8 cellular contexts compared by ENCODE assay signal in the genomic region with DNA sequence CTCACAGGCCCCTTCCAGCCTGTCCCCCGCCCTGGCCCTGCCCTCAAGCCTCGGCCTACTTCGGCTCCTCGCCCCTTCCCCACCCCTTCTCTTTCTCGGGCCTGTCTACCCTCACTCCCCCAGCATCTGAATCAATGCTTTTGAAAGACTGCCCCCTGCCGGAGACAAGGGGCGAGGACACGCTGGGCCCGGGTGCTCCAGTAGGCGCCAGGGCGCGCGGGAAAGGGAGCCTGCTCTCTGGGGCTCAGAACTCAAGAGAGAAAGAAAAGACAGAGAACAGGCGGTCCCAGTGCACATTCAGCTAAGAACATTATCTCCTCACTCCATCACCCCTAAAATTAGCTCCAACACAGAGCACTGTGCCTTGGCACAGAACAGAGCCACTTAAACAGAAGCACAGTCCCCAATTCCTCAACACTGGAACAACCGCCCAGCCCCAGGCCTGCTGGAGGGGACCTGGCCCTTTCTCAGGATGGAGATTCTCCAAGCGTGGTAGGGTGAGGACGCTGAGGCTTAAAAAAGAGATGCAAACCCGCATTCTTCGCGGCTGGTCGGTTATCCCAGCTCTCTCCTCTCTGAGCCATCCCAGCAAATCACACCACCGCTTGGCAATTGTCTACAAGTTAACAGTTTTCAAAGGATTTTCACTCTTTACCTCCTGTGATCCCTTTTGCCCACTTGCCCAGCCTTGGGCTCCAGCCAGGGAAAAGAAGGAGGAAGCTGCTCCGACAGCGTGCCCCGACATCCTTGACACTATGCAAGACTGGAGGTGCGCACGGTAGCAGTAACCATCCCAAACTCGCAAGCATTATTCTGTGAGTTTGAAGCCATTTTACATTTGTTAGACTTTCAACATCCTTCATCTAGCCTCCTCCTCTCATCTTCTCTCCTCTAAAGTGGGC. TPM values are rescaled to one million over a fixed set of nuclear protein-coding genes. Genes with fewer than 3 reads are reported as not detected.
DNase-seq lines count a peak whose midpoint lies in the region; ATAC-seq, FAIRE-seq and TF ChIP-seq lines count a peak whose summit lies in the region.

No MANE protein-coding gene starts in this region.

- H3K36me3 ChIP-seq in BJ (ENCODE audit: control insufficient read depth, insufficient read depth, low read length) (peaks cover 19% of the 10 kb centered on the region), keratinocyte (ENCODE audit: control insufficient read depth in 2 of 2, extremely low read depth in 1 of 2, insufficient read depth in 2 of 2, low read length in 2 of 2) (peaks cover 6 to 8% of the 10 kb centered on the region in 2 experiments)

- peak; percentile 20 for FAIRE-seq in keratinocyte (lab: Jason Lieb, UNC)

- peak; percentile 95 for TF ChIP-seq CTCF in BJ (IDR thresholded peaks at IDR 0.05; ENCODE audit: insufficient read depth, low read depth, low read length)
- peak; percentile 72 to 92 (median 82) for TF ChIP-seq CTCF in keratinocyte (optimal IDR thresholded peaks at IDR 0.05 in 1 of 3, IDR thresholded peaks at IDR 0.05 in 1 of 3, conservative IDR thresholded peaks at IDR 0.05 in 1 of 3; ENCODE audit: extremely low read depth in 1 of 3, insufficient read depth in 2 of 3, low read length in 3 of 3)

- peak overlapping the region; percentile 31 for H3K9ac ChIP-seq in keratinocyte (ENCODE audit: control insufficient read depth, extremely low read depth, insufficient read depth, low read length)

- dilution Hi-C loops in keratinocyte (cut with MboI; ENCODE audit: extremely low pct_ligation_motif_present, low sequenced_read_pairs) = no loop called here

- H3K4me1 ChIP-seq in keratinocyte (ENCODE audit: control insufficient read depth, extremely low read depth, insufficient read depth, low read length) = peaks cover 13% of the 10 kb centered on the region

- no peaks in the 10 kb centered on the region for H3K9me3 ChIP-seq in keratinocyte (ENCODE audit: control insufficient read depth, low read depth, low read length)

- no peak for DNase-seq in BJ (ENCODE audit: low read depth)
- peak; percentile 83 for DNase-seq in NCI-H2196 (lab: John Stamatoyannopoulos, UW; ENCODE audit: unreplicated experiment)
- DNase-seq in central memory CD4-positive, alpha-beta T cell = peak; percentile 73
- DNase-seq in keratinocyte (ENCODE audit: low read depth, low spot score) = no peak
- peak; percentile 66 to 70 for DNase-seq in stimulated activated CD4-positive, alpha-beta T cell treated with anti-CD3 and anti-CD28 coated beads, Interleukin-15, amount 100 ng/mL, for 1 hour (ENCODE audit: low read depth in 1 of 2, low spot score in 1 of 2)

- H3K27me3 ChIP-seq in BJ (ENCODE audit: control insufficient read depth, insufficient read depth, low read length) (no peaks in the 10 kb centered on the region; the same call in 1 of the 2 replicates), keratinocyte (ENCODE audit: control insufficient read depth, extremely low read depth, insufficient read depth, low read length) (no peaks in the 10 kb centered on the region)

- H3K4me2 ChIP-seq in keratinocyte (ENCODE audit: control insufficient read depth, extremely low read depth, insufficient read depth, low read depth, low read length) = peak overlapping the region; percentile 73

- no peak overlapping the region for H2AFZ ChIP-seq in keratinocyte (ENCODE audit: control insufficient read depth, low read length)

- ATAC-seq in GM21576 (IDR thresholded peaks at IDR 0.05; ENCODE audit: unreplicated experiment) (peak; percentile 31), GM18907 (IDR thresholded peaks at IDR 0.05; ENCODE audit: unreplicated experiment) (no peak)
- ATAC-seq in activated CD4-positive, CD25-positive, alpha-beta regulatory T cell treated with anti-CD3 and anti-CD28 coated beads, Interleukin-2, amount 50 U/mL, for 24 hours = peak; percentile 77 to 80

- CTCF ChIA-PET in BJ (lab: Yijun Ruan, JAX) = interaction anchor here (0.6 to 10.3 kb wide), 43 partner anchors 10 to 262 kb away, joined by 3 to 162 read pairs (median 4); a partner anchor contains a TSS

- H3K4me3 ChIP-seq in BJ (ENCODE audit: low read depth, low read length) (peak overlapping the region; percentile 9; the same call in 1 of the 2 replicates), keratinocyte (ENCODE audit: control insufficient read depth in 2 of 3, extremely low read depth in 1 of 3, insufficient read depth in 2 of 3, low read depth in 1 of 3, low read length in 3 of 3) (peak overlapping the region in 2 of 3 experiments; percentile 38 to 87)

- peak overlapping the region; percentile 31 for H3K27ac ChIP-seq in keratinocyte (ENCODE audit: control insufficient read depth, insufficient read depth, low read length)

- peaks cover 14% of the 10 kb centered on the region for H4K20me1 ChIP-seq in keratinocyte (ENCODE audit: control insufficient read depth, extremely low read depth, insufficient read depth, low read length)

- H3K9me1 ChIP-seq in keratinocyte (ENCODE audit: control insufficient read depth, extremely low read depth, insufficient read depth, low read length) = no peaks in the 10 kb centered on the region

- H3K79me2 ChIP-seq in keratinocyte (ENCODE audit: control insufficient read depth, insufficient read depth, low read length) = peaks cover 48% of the 10 kb centered on the region

- POLR2A ChIA-PET in BJ (lab: Charles Lee) = no interaction called here

RNA-seq across cellular contexts. Expression of a gene that starts 2.1 kb away (rescaled TPM):
- polyA plus RNA-seq in BJ (2011; rRNA removed) = 5.7 and 7.6 TPM in 2 replicates
- polyA minus RNA-seq in BJ (2011; rRNA and poly(A)+ RNA removed) = 5.5 and 5.6 TPM in 2 replicates
- polyA plus RNA-seq in keratinocyte = 3.2 to 4.8 TPM (median 4.0 TPM) in 3 replicates
- polyA plus RNA-seq in keratinocyte (2011; ENCODE audit: low read depth) = 3.5 TPM
- polyA plus RNA-seq in keratinocyte (2011; cell fraction: cytosol; rRNA removed) = 0.91 and 1.6 TPM in 2 replicates
- polyA plus RNA-seq in keratinocyte (2011; cell fraction: nucleus; rRNA removed) = 17.4 and 20.9 TPM in 2 replicates
- 5.8 and 8.0 TPM in 2 replicates for polyA plus RNA-seq in keratinocyte (2012; ENCODE audit: low replicate concordance)
- 3.6 to 7.5 TPM (median 3.9 TPM) in 3 replicates for polyA minus RNA-seq in keratinocyte
- 6.1 TPM for polyA minus RNA-seq in keratinocyte (2011; cell fraction: cytosol; rRNA and poly(A)+ RNA removed)
- 9.6 and 10.2 TPM in 2 replicates for polyA minus RNA-seq in keratinocyte (2011; cell fraction: nucleus; rRNA and poly(A)+ RNA removed)

RNA-seq across cellular contexts. Expression of a gene that starts 14.0 kb away (rescaled TPM):
- polyA plus RNA-seq in BJ (2011; rRNA removed) (24.5 and 35.2 TPM in 2 replicates), keratinocyte (37.8 to 50.3 TPM (median 44.6 TPM) in 3 replicates)
- 7.9 and 12.8 TPM in 2 replicates for polyA minus RNA-seq in BJ (2011; rRNA and poly(A)+ RNA removed)
- polyA plus RNA-seq in keratinocyte (2011; ENCODE audit: low read depth) = 18.1 TPM
- polyA plus RNA-seq in keratinocyte (2011; cell fraction: cytosol; rRNA removed) = 24.1 and 49.2 TPM in 2 replicates
- polyA plus RNA-seq in keratinocyte (2011; cell fraction: nucleus; rRNA removed) = 18.0 and 18.3 TPM in 2 replicates
- 37.8 and 65.6 TPM in 2 replicates for polyA plus RNA-seq in keratinocyte (2012; ENCODE audit: low replicate concordance)
- polyA minus RNA-seq in keratinocyte = 15.3 to 22.5 TPM (median 19.2 TPM) in 3 replicates
- 40.7 TPM for polyA minus RNA-seq in keratinocyte (2011; cell fraction: cytosol; rRNA and poly(A)+ RNA removed)
- 7.1 and 9.0 TPM in 2 replicates for polyA minus RNA-seq in keratinocyte (2011; cell fraction: nucleus; rRNA and poly(A)+ RNA removed)

RNA-seq across cellular contexts. Expression of a gene that starts 18.4 kb away (rescaled TPM):
- polyA plus RNA-seq in BJ (2011; rRNA removed) (87.4 and 172 TPM in 2 replicates), keratinocyte (87.2 to 216 TPM (median 126 TPM) in 3 replicates)
- polyA minus RNA-seq in BJ (2011; rRNA and poly(A)+ RNA removed) = 105 and 133 TPM in 2 replicates
- polyA plus RNA-seq in keratinocyte (2011; ENCODE audit: low read depth) = 88.1 TPM
- 168 and 222 TPM in 2 replicates for polyA plus RNA-seq in keratinocyte (2011; cell fraction: cytosol; rRNA removed)
- 105 and 123 TPM in 2 replicates for polyA plus RNA-seq in keratinocyte (2011; cell fraction: nucleus; rRNA removed)
- polyA plus RNA-seq in keratinocyte (2012; ENCODE audit: low replicate concordance) = 211 and 257 TPM in 2 replicates
- 136 to 391 TPM (median 184 TPM) in 3 replicates for polyA minus RNA-seq in keratinocyte
- 249 TPM for polyA minus RNA-seq in keratinocyte (2011; cell fraction: cytosol; rRNA and poly(A)+ RNA removed)
- 36.3 and 43.9 TPM in 2 replicates for polyA minus RNA-seq in keratinocyte (2011; cell fraction: nucleus; rRNA and poly(A)+ RNA removed)

RNA-seq across cellular contexts. Expression of a gene that starts 28.3 kb away (rescaled TPM):
- polyA plus RNA-seq in BJ (2011; rRNA removed) = not detected in 2 replicates
- not detected in 2 replicates for polyA minus RNA-seq in BJ (2011; rRNA and poly(A)+ RNA removed)
- 0.35 to 0.86 TPM (median 0.41 TPM) in 3 replicates for polyA plus RNA-seq in keratinocyte
- polyA plus RNA-seq in keratinocyte (2011; ENCODE audit: low read depth) = not detected
- polyA plus RNA-seq in keratinocyte (2011; cell fraction: cytosol; rRNA removed) = 0.47 and 0.62 TPM in 2 replicates
- 0.63 and 0.82 TPM in 2 replicates for polyA plus RNA-seq in keratinocyte (2011; cell fraction: nucleus; rRNA removed)
- 0.56 and 0.76 TPM in 2 replicates for polyA plus RNA-seq in keratinocyte (2012; ENCODE audit: low replicate concordance)
- 0.19 to 0.30 TPM in 2 of 3 replicates, not detected in the other for polyA minus RNA-seq in keratinocyte
- not detected for polyA minus RNA-seq in keratinocyte (2011; cell fraction: cytosol; rRNA and poly(A)+ RNA removed)
- polyA minus RNA-seq in keratinocyte (2011; cell fraction: nucleus; rRNA and poly(A)+ RNA removed) = not detected in 2 replicates

RNA-seq across cellular contexts. Expression of a gene that starts 35.7 kb away (rescaled TPM):
- not detected in 2 replicates for polyA plus RNA-seq in BJ (2011; rRNA removed)
- not detected in 2 replicates for polyA minus RNA-seq in BJ (2011; rRNA and poly(A)+ RNA removed)
- not detected in 3 replicates for polyA plus RNA-seq in keratinocyte
- polyA plus RNA-seq in keratinocyte (2011; ENCODE audit: low read depth) = not detected
- polyA plus RNA-seq in keratinocyte (2011; cell fraction: cytosol; rRNA removed) = not detected in 2 replicates
- polyA plus RNA-seq in keratinocyte (2011; cell fraction: nucleus; rRNA removed) = not detected in 2 replicates
- not detected in 2 replicates for polyA plus RNA-seq in keratinocyte (2012; ENCODE audit: low replicate concordance)
- polyA minus RNA-seq in keratinocyte = not detected in 3 replicates
- not detected for polyA minus RNA-seq in keratinocyte (2011; cell fraction: cytosol; rRNA and poly(A)+ RNA removed)
- not detected in 2 replicates for polyA minus RNA-seq in keratinocyte (2011; cell fraction: nucleus; rRNA and poly(A)+ RNA removed)

Comparison
In these comparisons a context has a peak if more than half of its experiments do, and no peak if none do; other contexts are left out.
1. DNase-seq: peak in NCI-H2196 (single experiment), central memory CD4-positive, alpha-beta T cell (single experiment) and stimulated activated CD4-positive, alpha-beta T cell treated with anti-CD3 and anti-CD28 coated beads, Interleukin-15, amount 100 ng/mL, for 1 hour (2 of 2); none in BJ (single experiment) and keratinocyte (single experiment).